ENCODE assay signal across 9 cellular contexts in the genomic region with DNA sequence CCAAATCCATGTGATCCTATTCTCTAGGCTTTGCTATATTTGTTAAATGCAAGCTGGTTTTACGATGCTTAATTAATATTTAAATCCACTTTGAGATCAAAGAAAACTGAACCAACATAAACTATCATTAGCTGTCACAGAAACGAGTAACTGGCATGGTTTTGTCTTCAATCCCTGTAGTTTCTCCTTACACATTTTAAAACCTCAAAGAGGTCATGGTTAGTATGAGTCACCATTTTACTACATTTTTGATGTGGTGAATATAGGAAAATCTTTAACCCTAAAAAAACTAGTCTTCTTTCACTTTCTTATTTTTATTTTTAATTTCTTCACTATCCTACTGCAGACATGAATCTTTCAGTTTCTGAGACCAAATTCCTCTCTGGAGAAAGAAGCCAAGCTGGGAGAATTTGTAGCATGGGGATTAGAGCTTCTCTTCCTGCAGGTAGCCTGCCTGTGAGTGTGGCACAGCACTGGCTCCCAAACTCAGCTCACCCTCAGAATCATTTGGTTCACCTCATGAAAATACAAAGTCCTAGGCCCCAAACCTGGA. TPM values are rescaled to one million over a fixed set of nuclear protein-coding genes. Genes with fewer than 3 reads are reported as not detected.
A peak's percentile ranks its signal among the peaks of the same experiment; 100 is the strongest.
DNase-seq lines count a peak whose midpoint lies in the region; ATAC-seq and TF ChIP-seq lines count a peak whose summit lies in the region.
"Had no signal": no experiment of that assay in that cellular context is flagged by ENCODE, and none has a peak within 500 bp of the region (broad histone marks: within the 10 kb centered on the region; RNA-seq: fewer than 3 reads in every experiment).

No MANE protein-coding gene starts in this region.

- peaks cover 32% of the 10 kb centered on the region for H3K4me1 Mint-ChIP-seq in activated T-helper 2 cell treated with anti-CD3 and anti-CD28 coated beads, Interferon-gamma antibody, Interleukin-2, Interleukin-4, amounts not matched to agents 10 μg/mL and 5 μg/mL and 100 μg/mL, durations not matched to agents 14 hours and 24 hours and 36 hours (ENCODE audit: low read depth)

- no peaks in the 10 kb centered on the region for H3K9me3 Mint-ChIP-seq in activated T-helper 2 cell treated with anti-CD3 and anti-CD28 coated beads, Interferon-gamma antibody, Interleukin-2, Interleukin-4, amounts not matched to agents 10 μg/mL and 5 μg/mL and 100 μg/mL, durations not matched to agents 14 hours and 24 hours and 36 hours

- peaks cover 2% of the 10 kb centered on the region for H3K36me3 Mint-ChIP-seq in activated T-helper 2 cell treated with anti-CD3 and anti-CD28 coated beads, Interferon-gamma antibody, Interleukin-2, Interleukin-4, amounts not matched to agents 10 μg/mL and 5 μg/mL and 100 μg/mL, durations not matched to agents 14 hours and 24 hours and 36 hours (ENCODE audit: low read depth)
- H3K36me3 Mint-ChIP-seq: activated CD4-positive, alpha-beta memory T cell treated with anti-CD3 and anti-CD28 coated beads for 36 hours had no signal

- H3K27ac Mint-ChIP-seq in activated T-helper 2 cell treated with anti-CD3 and anti-CD28 coated beads, Interferon-gamma antibody, Interleukin-2, Interleukin-4, amounts not matched to agents 10 μg/mL and 5 μg/mL and 100 μg/mL, durations not matched to agents 14 hours and 24 hours and 36 hours, result peak overlapping the region; percentile 49
- H3K27ac Mint-ChIP-seq: activated CD4-positive, alpha-beta memory T cell treated with anti-CD3 and anti-CD28 coated beads for 36 hours had no signal

- no peak overlapping the region for H3K4me3 Mint-ChIP-seq in activated T-helper 2 cell treated with anti-CD3 and anti-CD28 coated beads, Interferon-gamma antibody, Interleukin-2, Interleukin-4, amounts not matched to agents 10 μg/mL and 5 μg/mL and 100 μg/mL, durations not matched to agents 14 hours and 24 hours and 36 hours (ENCODE audit: low read depth)
- H3K4me3 Mint-ChIP-seq: activated CD4-positive, alpha-beta memory T cell treated with anti-CD3 and anti-CD28 coated beads for 36 hours had no signal

- peaks cover 27% of the 10 kb centered on the region for H3K27me3 Mint-ChIP-seq in activated T-helper 2 cell treated with anti-CD3 and anti-CD28 coated beads, Interferon-gamma antibody, Interleukin-2, Interleukin-4, amounts not matched to agents 10 μg/mL and 5 μg/mL and 100 μg/mL, durations not matched to agents 14 hours and 24 hours and 36 hours (ENCODE audit: low read depth)

- intact Hi-C loops in activated T-helper 2 cell treated with anti-CD3 and anti-CD28 coated beads, Interferon-gamma antibody, Interleukin-2, Interleukin-4, amounts not matched to agents 10 μg/mL and 5 μg/mL and 100 μg/mL, durations not matched to agents 14 hours and 24 hours and 36 hours (cut with micrococcal nuclease), result loop anchor here (5.0 to 10.0 kb wide), 6 partner anchors 33 to 699 kb away; partner anchors contain the start of gene LIPK
- intact Hi-C loops in sciatic nerve (cut with DNase I), result no loop called here

- DNase-seq in GM10266 (ENCODE audit: extremely low spot score) (peak; percentile 29), HT1080 (ENCODE audit: low read depth) (peak; percentile 65), renal cortical epithelial cell (ENCODE audit: low read depth) (peak; percentile 69), inferior parietal cortex (ENCODE audit: extremely low spot score) (no peak), sciatic nerve (ENCODE audit: low spot score) (no peak)
- no peak for DNase-seq in activated T-helper 2 cell treated with anti-CD3 and anti-CD28 coated beads, Interferon-gamma antibody, Interleukin-2, Interleukin-4, amounts not matched to agents 10 μg/mL and 5 μg/mL and 100 μg/mL, durations not matched to agents 14 hours and 24 hours and 36 hours (ENCODE audit: low spot score)
- DNase-seq: activated CD4-positive, alpha-beta memory T cell treated with anti-CD3 and anti-CD28 coated beads for 36 hours; left cardiac atrium had no signal

- no peak for TF ChIP-seq CTCF in GM10266 (IDR thresholded peaks at IDR 0.05; ENCODE audit: control insufficient read depth, insufficient read depth, low read depth, missing control alignments)

- ATAC-seq in sciatic nerve (no peak), HG02588 (IDR thresholded peaks at IDR 0.05; ENCODE audit: unreplicated experiment) (no peak)
- ATAC-seq: left cardiac atrium had no signal

RNA-seq across cellular contexts. Expression of gene LIPM, which starts 8.7 kb away (rescaled TPM):
- total RNA-seq in HT1080 (2014; rRNA removed; shearing (Covaris generic)), result not detected in 2 replicates
- polyA plus RNA-seq in HT1080 (2015; cell fraction: cytosol; rRNA removed), result not detected in 2 replicates
- polyA plus RNA-seq in HT1080 (2015; cell fraction: nucleus; rRNA removed), result not detected in 2 replicates
- not detected in 2 replicates for total RNA-seq in activated T-helper 2 cell treated with anti-CD3 and anti-CD28 coated beads, Interferon-gamma antibody, Interleukin-2, Interleukin-4, amounts not matched to agents 10 μg/mL and 5 μg/mL and 100 μg/mL, durations not matched to agents 14 hours and 24 hours and 36 hours
- total RNA-seq in renal cortical epithelial cell (not detected in 2 replicates), sciatic nerve (not detected)
- total RNA-seq: activated CD4-positive, alpha-beta memory T cell treated with anti-CD3 and anti-CD28 coated beads for 36 hours had no signal

RNA-seq across cellular contexts. Expression of gene LIPN, which starts 34.0 kb away (rescaled TPM):
- total RNA-seq in HT1080 (2014; rRNA removed; shearing (Covaris generic)), result not detected in 2 replicates
- not detected in 2 replicates for polyA plus RNA-seq in HT1080 (2015; cell fraction: cytosol; rRNA removed)
- polyA plus RNA-seq in HT1080 (2015; cell fraction: nucleus; rRNA removed), result not detected in 2 replicates
- total RNA-seq in activated T-helper 2 cell treated with anti-CD3 and anti-CD28 coated beads, Interferon-gamma antibody, Interleukin-2, Interleukin-4, amounts not matched to agents 10 μg/mL and 5 μg/mL and 100 μg/mL, durations not matched to agents 14 hours and 24 hours and 36 hours, result not detected in 2 replicates
- not detected in 2 replicates for total RNA-seq in renal cortical epithelial cell
- 0.31 TPM for total RNA-seq in sciatic nerve
- total RNA-seq: activated CD4-positive, alpha-beta memory T cell treated with anti-CD3 and anti-CD28 coated beads for 36 hours; left cardiac atrium had no signal

RNA-seq across cellular contexts. Expression of gene ANKRD22, which starts 57.8 kb away (rescaled TPM):
- total RNA-seq in HT1080 (2014; rRNA removed; shearing (Covaris generic)), result 0.16 and 0.87 TPM in 2 replicates
- polyA plus RNA-seq in HT1080 (2015; cell fraction: cytosol; rRNA removed), result 0.09 and 0.19 TPM in 2 replicates
- 0.08 and 0.25 TPM in 2 replicates for polyA plus RNA-seq in HT1080 (2015; cell fraction: nucleus; rRNA removed)
- total RNA-seq in activated T-helper 2 cell treated with anti-CD3 and anti-CD28 coated beads, Interferon-gamma antibody, Interleukin-2, Interleukin-4, amounts not matched to agents 10 μg/mL and 5 μg/mL and 100 μg/mL, durations not matched to agents 14 hours and 24 hours and 36 hours, result not detected in 2 replicates
- total RNA-seq in renal cortical epithelial cell (0.05 and 1.0 TPM in 2 replicates), sciatic nerve (not detected)
- total RNA-seq: left cardiac atrium had no signal

Comparison
In these comparisons a context has a peak if more than half of its experiments do, and no peak if none do; other contexts are left out.
1. DNase-seq: peak in GM10266 (single experiment), HT1080 (single experiment) and renal cortical epithelial cell (single experiment); none in activated T-helper 2 cell treated with anti-CD3 and anti-CD28 coated beads, Interferon-gamma antibody, Interleukin-2, Interleukin-4, amounts not matched to agents 10 μg/mL and 5 μg/mL and 100 μg/mL, durations not matched to agents 14 hours and 24 hours and 36 hours (single experiment), inferior parietal cortex (single experiment) and sciatic nerve (single experiment).